ENCODE assay signal across 16 cellular contexts in the genomic region with DNA sequence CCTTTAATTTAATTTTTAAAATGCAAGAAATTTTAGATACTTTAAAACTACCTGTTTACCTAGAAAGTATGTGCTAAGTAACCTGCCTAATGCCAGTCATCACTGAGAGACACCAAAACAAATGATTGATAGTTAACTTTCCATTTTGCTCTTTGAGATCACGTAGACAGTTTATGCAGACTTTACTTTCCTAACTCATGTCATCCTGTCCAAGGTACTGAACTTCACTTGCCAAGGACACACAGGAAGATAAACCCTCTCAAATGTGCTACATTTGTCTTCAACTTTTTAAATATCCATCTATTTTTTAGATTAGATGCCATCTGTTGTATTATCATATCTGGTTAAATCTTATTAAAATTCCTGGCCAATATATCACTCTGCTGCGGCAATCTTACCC. TPM values are rescaled to one million over a fixed set of nuclear protein-coding genes. Genes with fewer than 3 reads are reported as not detected.
DNase-seq lines count a peak whose midpoint lies in the region; ATAC-seq and TF ChIP-seq lines count a peak whose summit lies in the region.
"Had no signal": no experiment of that assay in that cellular context is flagged by ENCODE, and none has a peak within 500 bp of the region (broad histone marks: within the 10 kb centered on the region; RNA-seq: fewer than 3 reads in every experiment).

No MANE protein-coding gene starts in this region.

- no peaks in the 10 kb centered on the region for H3K36me3 ChIP-seq in SK-N-SH (replicated peaks in 1 of 2; ENCODE audit: control insufficient read depth in 1 of 2, insufficient read depth in 2 of 2, low read length in 1 of 2)
- no peaks in the 10 kb centered on the region for H3K36me3 ChIP-seq in Karpas-422 (ENCODE audit: insufficient read depth, low read length)
- H3K36me3 ChIP-seq in neural cell (ENCODE audit: insufficient read depth, low read length) = no peaks in the 10 kb centered on the region
- H3K36me3 ChIP-seq in tibial artery = no peaks in the 10 kb centered on the region
- H3K36me3 ChIP-seq in stomach = no peaks in the 10 kb centered on the region
- H3K36me3 ChIP-seq: BLaER1 had no signal

- no peak overlapping the region for H2AFZ ChIP-seq in SK-N-SH (ENCODE audit: low read depth)
- H2AFZ ChIP-seq in Karpas-422 (ENCODE audit: low read length) = no peak overlapping the region
- no peak overlapping the region for H2AFZ ChIP-seq in neural cell (ENCODE audit: low read depth, low read length)

- no peaks in the 10 kb centered on the region for H3F3A ChIP-seq in SK-N-SH (replicated peaks; ENCODE audit: insufficient read depth)
- H3F3A ChIP-seq in neural cell (ENCODE audit: insufficient read depth, low read length, poor library complexity, severe bottlenecking) = no peaks in the 10 kb centered on the region

- TF ChIP-seq RAD21 in SK-N-SH (IDR thresholded peaks at IDR 0.05; ENCODE audit: low read length) = no peak
- TF ChIP-seq RAD21 in neural cell (conservative IDR thresholded peaks at IDR 0.05) = no peak

- no peaks in the 10 kb centered on the region for H3K79me2 ChIP-seq in SK-N-SH (ENCODE audit: insufficient read depth)
- H3K79me2 ChIP-seq in Karpas-422 (ENCODE audit: low read length) = no peaks in the 10 kb centered on the region
- no peaks in the 10 kb centered on the region for H3K79me2 ChIP-seq in neural cell (replicated peaks; ENCODE audit: insufficient read depth, low read length)

- H3K4me1 ChIP-seq in SK-N-SH (ENCODE audit: control insufficient read depth in 1 of 2, insufficient read depth in 2 of 2, low read depth in 1 of 2, low read length in 1 of 2) = no peaks in the 10 kb centered on the region
- H3K4me1 ChIP-seq in Karpas-422 (ENCODE audit: low read length) = no peaks in the 10 kb centered on the region
- H3K4me1 ChIP-seq in tibial artery = no peaks in the 10 kb centered on the region
- H3K4me1 ChIP-seq in stomach = no peaks in the 10 kb centered on the region
- H3K4me1 ChIP-seq: BLaER1, Caco-2 had no signal

- H3K27me3 ChIP-seq in SK-N-SH (ENCODE audit: insufficient read depth) (no peaks in the 10 kb centered on the region), Karpas-422 (ENCODE audit: low read length) (no peaks in the 10 kb centered on the region; the same call in 1 of the 2 replicates), neural cell (ENCODE audit: insufficient read depth, low read depth, low read length) (no peaks in the 10 kb centered on the region), tibial artery (no peaks in the 10 kb centered on the region), stomach (no peaks in the 10 kb centered on the region)
- H3K27me3 ChIP-seq: BLaER1 had no signal

- ATAC-seq in SK-N-SH treated with all-trans-retinoic acid at 6 μM for 48 hours = no peak

- H3K9me2 ChIP-seq in SK-N-SH = no peaks in the 10 kb centered on the region
- no peaks in the 10 kb centered on the region for H3K9me2 ChIP-seq in Karpas-422 (replicated peaks; ENCODE audit: insufficient read depth, low read length)
- no peaks in the 10 kb centered on the region for H3K9me2 ChIP-seq in neural cell (ENCODE audit: insufficient read depth, low read length)

- H3K9ac ChIP-seq in SK-N-SH = no peak overlapping the region
- no peak overlapping the region for H3K9ac ChIP-seq in Karpas-422 (ENCODE audit: low read length)
- H3K9ac ChIP-seq in neural cell (ENCODE audit: low read length) = no peak overlapping the region
- H3K9ac ChIP-seq: BLaER1 had no signal

- TF ChIP-seq POLR2A in stomach (IDR thresholded peaks at IDR 0.05) = no peak

- H4K20me1 ChIP-seq in SK-N-SH (ENCODE audit: insufficient read depth) (no peaks in the 10 kb centered on the region), Karpas-422 (ENCODE audit: insufficient read depth, low read depth, low read length) (no peaks in the 10 kb centered on the region), neural cell (ENCODE audit: insufficient read depth) (no peaks in the 10 kb centered on the region)
- H4K20me1 ChIP-seq: BLaER1 had no signal

- H3K4me3 ChIP-seq in SK-N-SH (ENCODE audit: low read depth in 2 of 2, low read length in 1 of 2) = no peak overlapping the region
- no peak overlapping the region for H3K4me3 ChIP-seq in Karpas-422 (ENCODE audit: low read length)
- H3K4me3 ChIP-seq in choroid plexus epithelial cell (ENCODE audit: low read depth, low read length) = no peak overlapping the region
- H3K4me3 ChIP-seq in neural cell (ENCODE audit: low read length) = no peak overlapping the region
- H3K4me3 ChIP-seq in tibial artery = no peak overlapping the region
- no peak overlapping the region for H3K4me3 ChIP-seq in stomach
- H3K4me3 ChIP-seq: BLaER1 had no signal

- intact Hi-C loops in tibial artery (cut with DNase I; ENCODE audit: low total_unique reads) = no loop called here
- intact Hi-C loops in stomach (cut with DNase I; ENCODE audit: low total_unique reads) = no loop called here

- WGBS in SK-N-SH (ENCODE audit: low lambda C conversion rate) = 58% methylated on average over 2 of the region's 2 CpGs
- 59 to 71% (median 65%) methylated on average over 2 of the region's 2 CpGs for WGBS in stomach, 5 donors

- no peak for TF ChIP-seq CTCF in SK-N-SH (IDR thresholded peaks at IDR 0.05)
- no peak for TF ChIP-seq CTCF in choroid plexus epithelial cell (conservative IDR thresholded peaks at IDR 0.05; ENCODE audit: low read depth, low read length)
- no peak for TF ChIP-seq CTCF in neural cell (IDR thresholded peaks at IDR 0.05; ENCODE audit: poor library complexity, severe bottlenecking)
- TF ChIP-seq CTCF in tibial artery (IDR thresholded peaks at IDR 0.05) = no peak
- TF ChIP-seq CTCF in stomach (IDR thresholded peaks at IDR 0.05) = no peak

- H3K27ac ChIP-seq in SK-N-SH (ENCODE audit: low read depth in 2 of 2, low read length in 1 of 2) (no peak overlapping the region), Karpas-422 (ENCODE audit: low read length) (no peak overlapping the region), neural cell (ENCODE audit: low read length) (no peak overlapping the region), tibial artery (no peak overlapping the region), stomach (no peak overlapping the region)
- H3K27ac ChIP-seq: 22Rv1, BLaER1 had no signal

- TF ChIP-seq EP300 in SK-N-SH (IDR thresholded peaks at IDR 0.05; ENCODE audit: borderline replicate concordance in 1 of 2, low read depth in 1 of 2, low read length in 1 of 2) = no peak
- no peak for TF ChIP-seq EP300 in neural cell (conservative IDR thresholded peaks at IDR 0.05; ENCODE audit: poor library complexity, severe bottlenecking)
- no peak for TF ChIP-seq EP300 in stomach (IDR thresholded peaks at IDR 0.05)

- POLR2A ChIA-PET in SK-N-SH (lab: Yijun Ruan, JAX) = no interaction called here

- H3K4me2 ChIP-seq in SK-N-SH = no peak overlapping the region
- no peak overlapping the region for H3K4me2 ChIP-seq in Karpas-422 (ENCODE audit: low read depth, low read length, poor library complexity, severe bottlenecking)
- peak overlapping the region; percentile 1 for H3K4me2 ChIP-seq in neural cell (ENCODE audit: low read length)
- H3K4me2 ChIP-seq: BLaER1 had no signal

- CTCF ChIA-PET in SK-N-SH (lab: Yijun Ruan, JAX) = no interaction called here

- DNase-seq in SK-N-SH = no peak
- DNase-seq in Karpas-422 = peak; percentile 20
- DNase-seq in choroid plexus epithelial cell (ENCODE audit: low read depth) = peak; percentile 20
- no peak for DNase-seq in tibial artery
- no peak for DNase-seq in OCI-M1 (lab: John Stamatoyannopoulos, UW)
- DNase-seq in stomach = no peak
- DNase-seq: AML-193; Caco-2; CD8-positive, alpha-beta memory T cell; DMS53; HCEC 1CT had no signal

- H3K9me3 ChIP-seq in SK-N-SH (no peaks in the 10 kb centered on the region), Karpas-422 (ENCODE audit: low read length) (no peaks in the 10 kb centered on the region), neural cell (ENCODE audit: low read length) (no peaks in the 10 kb centered on the region), tibial artery (no peaks in the 10 kb centered on the region), stomach (no peaks in the 10 kb centered on the region)
- H3K9me3 ChIP-seq: BLaER1, Caco-2 had no signal

TF ChIP-seq in SK-N-SH treated with all-trans-retinoic acid at 6 μM for 48 hours, 23 proteins besides CTCF, POLR2A, EP300 and RAD21 (continues in another document):
- TF ChIP-seq ZC3H10 (CRISPR knock-in tag; IDR thresholded peaks at IDR 0.05) = no peak
- no peak for TF ChIP-seq ZNF8 (CRISPR knock-in tag; IDR thresholded peaks at IDR 0.05)
- TF ChIP-seq PPARA (CRISPR knock-in tag; IDR thresholded peaks at IDR 0.05; ENCODE audit: borderline replicate concordance) = no peak
- no peak for TF ChIP-seq ISL1 (CRISPR knock-in tag; IDR thresholded peaks at IDR 0.05)
- TF ChIP-seq BACH2 (CRISPR knock-in tag; IDR thresholded peaks at IDR 0.05; ENCODE audit: borderline replicate concordance) = no peak
- no peak for TF ChIP-seq ARNTL (CRISPR knock-in tag; IDR thresholded peaks at IDR 0.05; ENCODE audit: borderline replicate concordance, low read depth)

TF ChIP-seq in neural cell, 6 proteins besides CTCF, POLR2A, EP300 and RAD21 (continues in another document):
- no peak for TF ChIP-seq TAF1 (IDR thresholded peaks at IDR 0.05; ENCODE audit: low read depth)
- TF ChIP-seq EZH2 (IDR thresholded peaks at IDR 0.05; ENCODE audit: borderline replicate concordance, insufficient read depth, low read length, poor library complexity, severe bottlenecking) = no peak
- TF ChIP-seq SMC3 (conservative IDR thresholded peaks at IDR 0.05; ENCODE audit: poor library complexity) = no peak
- TF ChIP-seq POLR2AphosphoS5 (IDR thresholded peaks at IDR 0.05) = no peak
- TF ChIP-seq MXI1 (conservative IDR thresholded peaks at IDR 0.05; ENCODE audit: poor library complexity, severe bottlenecking) = no peak

RNA-seq across cellular contexts. Expression of gene SCN1A, which starts 20.1 kb away (rescaled TPM):
- polyA plus RNA-seq in SK-N-SH (2012; rRNA removed) = 0.02 TPM in 1 of 2 replicates, not detected in the other
- polyA plus RNA-seq in SK-N-SH (2012; cell fraction: cytosol; rRNA removed) = not detected in 2 replicates
- 0.01 and 0.04 TPM in 2 replicates for polyA plus RNA-seq in SK-N-SH (2012; cell fraction: nucleus; rRNA removed)
- not detected in 2 replicates for total RNA-seq in Karpas-422 (2014; rRNA removed; shearing (Covaris generic); ENCODE audit: low replicate concordance)
- 1.0 and 1.4 TPM in 2 replicates for polyA plus RNA-seq in neural cell
- 2.2 and 2.4 TPM in 2 replicates for polyA minus RNA-seq in neural cell
- total RNA-seq in stomach = 1 to 10 TPM in 1 of 5 donors, under 1 TPM in 1, not detected in 3; under 0.01 to 1.5 TPM
- not detected for polyA plus RNA-seq in stomach
- total RNA-seq: Caco-2; CD8-positive, alpha-beta memory T cell; Daoy had no signal
- polyA plus RNA-seq: CD8-positive, alpha-beta memory T cell had no signal

Comparison
In these comparisons a context has a peak if more than half of its experiments do, and no peak if none do; other contexts are left out.
1. DNase-seq: peak in Karpas-422 (single experiment) and choroid plexus epithelial cell (single experiment); none in SK-N-SH (single experiment), tibial artery (0 of 2), OCI-M1 (single experiment) and stomach (single experiment).